ENCODE assay signal across 2 cellular contexts in genomic region chr2:240989451-240990265, GRCh38.
TF ChIP-seq lines count a peak whose summit lies in the region.

No MANE protein-coding gene starts in this region.

TF ChIP-seq in WTC11, 78 proteins besides CTCF, POLR2A, EP300 and RAD21 (continued from another document):
- TF ChIP-seq AR (CRISPR knock-in tag; IDR thresholded peaks at IDR 0.05) (no peak), ERG (CRISPR knock-in tag; IDR thresholded peaks at IDR 0.05) (no peak), NFE2L1 (CRISPR knock-in tag; IDR thresholded peaks at IDR 0.05) (no peak), ZNF263 (CRISPR knock-in tag; IDR thresholded peaks at IDR 0.05; ENCODE audit: low read depth) (no peak), ZNF512 (CRISPR knock-in tag; IDR thresholded peaks at IDR 0.05; ENCODE audit: borderline replicate concordance) (no peak), MYBL2 (CRISPR knock-in tag; IDR thresholded peaks at IDR 0.05) (no peak), GABPB1 (CRISPR knock-in tag; IDR thresholded peaks at IDR 0.05) (no peak), NR3C1 (CRISPR knock-in tag; conservative IDR thresholded peaks at IDR 0.05; ENCODE audit: low read depth) (no peak), RORB (CRISPR knock-in tag; IDR thresholded peaks at IDR 0.05) (no peak), FOXK1 (CRISPR knock-in tag; IDR thresholded peaks at IDR 0.05) (no peak)
- TF ChIP-seq, protein P1, sequence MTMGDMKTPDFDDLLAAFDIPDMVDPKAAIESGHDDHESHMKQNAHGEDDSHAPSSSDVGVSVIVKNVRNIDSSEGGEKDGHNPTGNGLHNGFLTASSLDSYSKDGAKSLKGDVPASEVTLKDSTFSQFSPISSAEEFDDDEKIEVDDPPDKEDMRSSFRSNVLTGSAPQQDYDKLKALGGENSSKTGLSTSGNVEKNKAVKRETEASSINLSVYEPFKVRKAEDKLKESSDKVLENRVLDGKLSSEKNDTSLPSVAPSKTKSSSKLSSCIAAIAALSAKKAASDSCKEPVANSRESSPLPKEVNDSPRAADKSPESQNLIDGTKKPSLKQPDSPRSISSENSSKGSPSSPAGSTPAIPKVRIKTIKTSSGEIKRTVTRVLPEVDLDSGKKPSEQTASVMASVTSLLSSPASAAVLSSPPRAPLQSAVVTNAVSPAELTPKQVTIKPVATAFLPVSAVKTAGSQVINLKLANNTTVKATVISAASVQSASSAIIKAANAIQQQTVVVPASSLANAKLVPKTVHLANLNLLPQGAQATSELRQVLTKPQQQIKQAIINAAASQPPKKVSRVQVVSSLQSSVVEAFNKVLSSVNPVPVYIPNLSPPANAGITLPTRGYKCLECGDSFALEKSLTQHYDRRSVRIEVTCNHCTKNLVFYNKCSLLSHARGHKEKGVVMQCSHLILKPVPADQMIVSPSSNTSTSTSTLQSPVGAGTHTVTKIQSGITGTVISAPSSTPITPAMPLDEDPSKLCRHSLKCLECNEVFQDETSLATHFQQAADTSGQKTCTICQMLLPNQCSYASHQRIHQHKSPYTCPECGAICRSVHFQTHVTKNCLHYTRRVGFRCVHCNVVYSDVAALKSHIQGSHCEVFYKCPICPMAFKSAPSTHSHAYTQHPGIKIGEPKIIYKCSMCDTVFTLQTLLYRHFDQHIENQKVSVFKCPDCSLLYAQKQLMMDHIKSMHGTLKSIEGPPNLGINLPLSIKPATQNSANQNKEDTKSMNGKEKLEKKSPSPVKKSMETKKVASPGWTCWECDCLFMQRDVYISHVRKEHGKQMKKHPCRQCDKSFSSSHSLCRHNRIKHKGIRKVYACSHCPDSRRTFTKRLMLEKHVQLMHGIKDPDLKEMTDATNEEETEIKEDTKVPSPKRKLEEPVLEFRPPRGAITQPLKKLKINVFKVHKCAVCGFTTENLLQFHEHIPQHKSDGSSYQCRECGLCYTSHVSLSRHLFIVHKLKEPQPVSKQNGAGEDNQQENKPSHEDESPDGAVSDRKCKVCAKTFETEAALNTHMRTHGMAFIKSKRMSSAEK (CRISPR knock-in tag; IDR thresholded peaks at IDR 0.05; ENCODE audit: borderline replicate concordance), result no peak

TF ChIP-seq in HepG2, 621 proteins besides CTCF, POLR2A, EP300 and RAD21 (continued from another document and continues in another):
- TF ChIP-seq MAX (IDR thresholded peaks at IDR 0.05) (peak; percentile 36; the same call in 1 of the 2 replicates), KAT8 (CRISPR knock-in tag; IDR thresholded peaks at IDR 0.05) (peak; percentile 42; the same call in 1 of the 2 replicates), SP4 (CRISPR knock-in tag; IDR thresholded peaks at IDR 0.05) (peak; percentile 27; the same call in 1 of the 2 replicates), YY1 (IDR thresholded peaks at IDR 0.05; ENCODE audit: insufficient read depth, insufficient replicate concordance, low read depth, low read length) (peak; percentile 47), ZNF274 (CRISPR knock-in tag; IDR thresholded peaks at IDR 0.05) (peak; percentile 28; the same call in 1 of the 2 replicates), MIER2 (CRISPR knock-in tag; IDR thresholded peaks at IDR 0.05) (0 out of 2 replicates have a peak, but pooled peaks have one; percentile 28), NRL (CRISPR knock-in tag; IDR thresholded peaks at IDR 0.05; ENCODE audit: borderline replicate concordance) (no peak), FOSL1 (CRISPR knock-in tag; IDR thresholded peaks at IDR 0.05; ENCODE audit: borderline replicate concordance) (peak; percentile 42; the same call in 1 of the 2 replicates), XRCC5 (optimal IDR thresholded peaks at IDR 0.05; ENCODE audit: low read length) (peak; percentile 92), RAD51 (IDR thresholded peaks at IDR 0.05; ENCODE audit: borderline replicate concordance) (no peak), ZNF484 (CRISPR knock-in tag; IDR thresholded peaks at IDR 0.05; ENCODE audit: borderline replicate concordance, low read depth) (no peak), SP140L (CRISPR knock-in tag; IDR thresholded peaks at IDR 0.05; ENCODE audit: borderline replicate concordance) (no peak), ZNF691 (CRISPR knock-in tag; IDR thresholded peaks at IDR 0.05; ENCODE audit: borderline replicate concordance, low read depth) (peak; percentile 66; the same call in 1 of the 2 replicates), ZNF598 (CRISPR knock-in tag; IDR thresholded peaks at IDR 0.05; ENCODE audit: borderline replicate concordance) (peak; percentile 74; the same call in 1 of the 2 replicates), PLRG1 (conservative IDR thresholded peaks at IDR 0.05) (no peak), ZNF263 (CRISPR knock-in tag; IDR thresholded peaks at IDR 0.05) (peak; percentile 64; the same call in 1 of the 2 replicates), ZNF878 (CRISPR knock-in tag; IDR thresholded peaks at IDR 0.05) (no peak), ERF (CRISPR knock-in tag; IDR thresholded peaks at IDR 0.05) (0 out of 2 replicates have a peak, but pooled peaks have one; percentile 43), MED1 (CRISPR knock-in tag; IDR thresholded peaks at IDR 0.05) (peak; percentile 31; the same call in 1 of the 2 replicates), SKIL (CRISPR knock-in tag; IDR thresholded peaks at IDR 0.05; ENCODE audit: borderline replicate concordance) (no peak), KDM3A (CRISPR knock-in tag; IDR thresholded peaks at IDR 0.05; ENCODE audit: low read depth) (0 out of 2 replicates have a peak, but pooled peaks have one; percentile 34), MYC (CRISPR knock-in tag; IDR thresholded peaks at IDR 0.05; ENCODE audit: borderline replicate concordance) (peak; percentile 58), ZFP41 (CRISPR knock-in tag; IDR thresholded peaks at IDR 0.05; ENCODE audit: borderline replicate concordance) (0 out of 2 replicates have a peak, but pooled peaks have one; percentile 58), HOXA3 (CRISPR knock-in tag; IDR thresholded peaks at IDR 0.05) (0 out of 2 replicates have a peak, but pooled peaks have one; percentile 12), ZSCAN25 (CRISPR knock-in tag; IDR thresholded peaks at IDR 0.05) (peak; percentile 95), ZBTB4 (CRISPR knock-in tag; IDR thresholded peaks at IDR 0.05; ENCODE audit: borderline replicate concordance) (0 out of 2 replicates have a peak, but pooled peaks have one; percentile 77), ZKSCAN1 (IDR thresholded peaks at IDR 0.05; ENCODE audit: low read length) (peak; percentile 92), ZSCAN21 (CRISPR knock-in tag; IDR thresholded peaks at IDR 0.05; ENCODE audit: borderline replicate concordance) (0 out of 2 replicates have a peak, but pooled peaks have one; percentile 49), KLF13 (CRISPR knock-in tag; IDR thresholded peaks at IDR 0.05) (no peak), HNRNPL (IDR thresholded peaks at IDR 0.05; ENCODE audit: low read depth, low read length) (0 out of 2 replicates have a peak, but pooled peaks have one; percentile 46), ETV5 (CRISPR knock-in tag; IDR thresholded peaks at IDR 0.05; ENCODE audit: borderline replicate concordance) (0 out of 2 replicates have a peak, but pooled peaks have one; percentile 40), CERS6 (CRISPR knock-in tag; IDR thresholded peaks at IDR 0.05) (0 out of 2 replicates have a peak, but pooled peaks have one; percentile 30)
- TF ChIP-seq, protein P2, sequence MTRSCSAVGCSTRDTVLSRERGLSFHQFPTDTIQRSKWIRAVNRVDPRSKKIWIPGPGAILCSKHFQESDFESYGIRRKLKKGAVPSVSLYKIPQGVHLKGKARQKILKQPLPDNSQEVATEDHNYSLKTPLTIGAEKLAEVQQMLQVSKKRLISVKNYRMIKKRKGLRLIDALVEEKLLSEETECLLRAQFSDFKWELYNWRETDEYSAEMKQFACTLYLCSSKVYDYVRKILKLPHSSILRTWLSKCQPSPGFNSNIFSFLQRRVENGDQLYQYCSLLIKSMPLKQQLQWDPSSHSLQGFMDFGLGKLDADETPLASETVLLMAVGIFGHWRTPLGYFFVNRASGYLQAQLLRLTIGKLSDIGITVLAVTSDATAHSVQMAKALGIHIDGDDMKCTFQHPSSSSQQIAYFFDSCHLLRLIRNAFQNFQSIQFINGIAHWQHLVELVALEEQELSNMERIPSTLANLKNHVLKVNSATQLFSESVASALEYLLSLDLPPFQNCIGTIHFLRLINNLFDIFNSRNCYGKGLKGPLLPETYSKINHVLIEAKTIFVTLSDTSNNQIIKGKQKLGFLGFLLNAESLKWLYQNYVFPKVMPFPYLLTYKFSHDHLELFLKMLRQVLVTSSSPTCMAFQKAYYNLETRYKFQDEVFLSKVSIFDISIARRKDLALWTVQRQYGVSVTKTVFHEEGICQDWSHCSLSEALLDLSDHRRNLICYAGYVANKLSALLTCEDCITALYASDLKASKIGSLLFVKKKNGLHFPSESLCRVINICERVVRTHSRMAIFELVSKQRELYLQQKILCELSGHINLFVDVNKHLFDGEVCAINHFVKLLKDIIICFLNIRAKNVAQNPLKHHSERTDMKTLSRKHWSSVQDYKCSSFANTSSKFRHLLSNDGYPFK (CRISPR knock-in tag; IDR thresholded peaks at IDR 0.05; ENCODE audit: borderline replicate concordance), result peak; percentile 73; the same call in 1 of the 2 replicates
- TF ChIP-seq, protein P3, sequence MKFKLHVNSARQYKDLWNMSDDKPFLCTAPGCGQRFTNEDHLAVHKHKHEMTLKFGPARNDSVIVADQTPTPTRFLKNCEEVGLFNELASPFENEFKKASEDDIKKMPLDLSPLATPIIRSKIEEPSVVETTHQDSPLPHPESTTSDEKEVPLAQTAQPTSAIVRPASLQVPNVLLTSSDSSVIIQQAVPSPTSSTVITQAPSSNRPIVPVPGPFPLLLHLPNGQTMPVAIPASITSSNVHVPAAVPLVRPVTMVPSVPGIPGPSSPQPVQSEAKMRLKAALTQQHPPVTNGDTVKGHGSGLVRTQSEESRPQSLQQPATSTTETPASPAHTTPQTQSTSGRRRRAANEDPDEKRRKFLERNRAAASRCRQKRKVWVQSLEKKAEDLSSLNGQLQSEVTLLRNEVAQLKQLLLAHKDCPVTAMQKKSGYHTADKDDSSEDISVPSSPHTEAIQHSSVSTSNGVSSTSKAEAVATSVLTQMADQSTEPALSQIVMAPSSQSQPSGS (CRISPR knock-in tag; IDR thresholded peaks at IDR 0.05), result peak; percentile 38; the same call in 1 of the 2 replicates
- TF ChIP-seq, protein P4, sequence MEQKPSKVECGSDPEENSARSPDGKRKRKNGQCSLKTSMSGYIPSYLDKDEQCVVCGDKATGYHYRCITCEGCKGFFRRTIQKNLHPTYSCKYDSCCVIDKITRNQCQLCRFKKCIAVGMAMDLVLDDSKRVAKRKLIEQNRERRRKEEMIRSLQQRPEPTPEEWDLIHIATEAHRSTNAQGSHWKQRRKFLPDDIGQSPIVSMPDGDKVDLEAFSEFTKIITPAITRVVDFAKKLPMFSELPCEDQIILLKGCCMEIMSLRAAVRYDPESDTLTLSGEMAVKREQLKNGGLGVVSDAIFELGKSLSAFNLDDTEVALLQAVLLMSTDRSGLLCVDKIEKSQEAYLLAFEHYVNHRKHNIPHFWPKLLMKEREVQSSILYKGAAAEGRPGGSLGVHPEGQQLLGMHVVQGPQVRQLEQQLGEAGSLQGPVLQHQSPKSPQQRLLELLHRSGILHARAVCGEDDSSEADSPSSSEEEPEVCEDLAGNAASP (CRISPR knock-in tag; IDR thresholded peaks at IDR 0.05; ENCODE audit: borderline replicate concordance), result peak; percentile 53; the same call in 1 of the 2 replicates
